In the genomic region with DNA sequence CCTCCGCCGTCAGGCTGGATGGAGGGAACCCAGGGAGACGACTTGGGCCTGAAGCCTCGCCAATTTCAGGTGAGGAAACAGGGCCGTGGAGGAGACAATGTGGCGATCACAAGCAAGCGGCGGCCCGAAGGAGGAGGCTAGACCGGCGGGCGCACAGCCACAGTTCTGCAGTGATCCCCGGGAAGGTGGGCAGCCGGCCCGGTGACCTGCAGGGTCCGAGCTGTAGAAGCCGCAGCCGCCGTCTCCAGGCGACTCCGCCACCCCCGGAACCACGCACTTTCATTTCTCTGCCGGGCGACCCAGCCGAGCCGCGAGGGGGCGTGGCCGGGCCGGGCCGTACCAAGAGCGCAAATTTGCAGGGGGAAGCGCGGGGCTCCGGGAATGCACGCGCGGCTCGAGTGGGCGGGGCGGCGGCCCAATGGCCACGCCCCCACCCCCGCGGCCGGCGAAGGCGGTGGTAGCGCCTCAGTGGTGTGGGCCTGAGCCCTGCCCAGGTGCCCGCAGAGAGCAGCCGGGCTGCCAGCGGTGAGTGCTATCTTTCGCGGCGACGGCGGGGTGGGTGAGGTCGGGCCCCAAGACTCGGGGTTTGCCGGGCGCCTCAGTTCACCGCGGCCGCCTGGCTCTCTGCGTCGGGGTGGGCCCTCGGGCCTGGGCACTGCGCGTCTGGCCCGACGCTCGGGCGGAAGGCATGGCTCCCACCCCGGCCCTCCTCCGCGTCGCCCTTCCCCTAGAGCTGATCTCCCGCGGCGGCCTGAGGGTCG, we compare ENCODE assay signal across 1 cellular context.
TF ChIP-seq lines count a peak whose summit lies in the region.

Gene POR (plus strand): TSS at position 501 of the 761 bp plus-strand sequence. CDS start 38,847 bp downstream, outside the sequence.

TF ChIP-seq in HepG2, 621 proteins besides CTCF, POLR2A, EP300 and RAD21 (continued from another document and continues in another):
- TF ChIP-seq ZFP37 (CRISPR knock-in tag; IDR thresholded peaks at IDR 0.05; ENCODE audit: borderline replicate concordance) (0 out of 2 replicates have a peak, but pooled peaks have one; percentile 83), ZBTB34 (CRISPR knock-in tag; IDR thresholded peaks at IDR 0.05) (peak; percentile 77), MED1 (CRISPR knock-in tag; IDR thresholded peaks at IDR 0.05) (peak; percentile 88), HNRNPLL (IDR thresholded peaks at IDR 0.05; ENCODE audit: low read depth, low read length, poor library complexity, severe bottlenecking) (peak; percentile 96), DRAP1 (CRISPR knock-in tag; IDR thresholded peaks at IDR 0.05) (peak; percentile 94; the same call in 1 of the 2 replicates), FOXK2 (IDR thresholded peaks at IDR 0.05) (peak; percentile 96), HMGA1 (CRISPR knock-in tag; conservative IDR thresholded peaks at IDR 0.05) (no peak), ZNF691 (CRISPR knock-in tag; IDR thresholded peaks at IDR 0.05; ENCODE audit: borderline replicate concordance, low read depth) (no peak), HDAC6 (IDR thresholded peaks at IDR 0.05; ENCODE audit: low read depth, low read length) (no peak), SCMH1 (CRISPR knock-in tag; IDR thresholded peaks at IDR 0.05; ENCODE audit: borderline replicate concordance) (no peak), SAP130 (CRISPR knock-in tag; IDR thresholded peaks at IDR 0.05; ENCODE audit: low read depth) (peak; percentile 91), ZNF441 (CRISPR knock-in tag; IDR thresholded peaks at IDR 0.05; ENCODE audit: borderline replicate concordance) (peak; percentile 85), SNAPC4 (CRISPR knock-in tag; IDR thresholded peaks at IDR 0.05) (peak; percentile 81; the same call in 1 of the 2 replicates), ZNF33B (CRISPR knock-in tag; IDR thresholded peaks at IDR 0.05) (no peak; the same call in 1 of the 2 replicates), HNF4G (IDR thresholded peaks at IDR 0.05; ENCODE audit: borderline replicate concordance, low read depth, low read length) (peak; percentile 49; the same call in 1 of the 2 replicates), HNF4G (CRISPR knock-in tag; IDR thresholded peaks at IDR 0.05; ENCODE audit: borderline replicate concordance, low read depth) (peak; percentile 80), ZNF260 (CRISPR knock-in tag; IDR thresholded peaks at IDR 0.05; ENCODE audit: borderline replicate concordance, low read depth) (no peak), NPAS2 (CRISPR knock-in tag; IDR thresholded peaks at IDR 0.05; ENCODE audit: borderline replicate concordance) (no peak), MIER3 (CRISPR knock-in tag; IDR thresholded peaks at IDR 0.05; ENCODE audit: borderline replicate concordance) (no peak; the same call in 1 of the 2 replicates), ONECUT2 (CRISPR knock-in tag; IDR thresholded peaks at IDR 0.05) (peak; percentile 12; the same call in 1 of the 2 replicates), NFYC (CRISPR knock-in tag; IDR thresholded peaks at IDR 0.05) (no peak), ZNF674 (CRISPR knock-in tag; IDR thresholded peaks at IDR 0.05; ENCODE audit: low read depth) (no peak; the same call in 1 of the 2 replicates), HINFP (CRISPR knock-in tag; IDR thresholded peaks at IDR 0.05; ENCODE audit: low read depth) (no peak), ERF (CRISPR knock-in tag; IDR thresholded peaks at IDR 0.05) (peak; percentile 91), RFX5 (IDR thresholded peaks at IDR 0.05; ENCODE audit: low read depth, low read length) (peak; percentile 56), ZKSCAN8 (CRISPR knock-in tag; IDR thresholded peaks at IDR 0.05; ENCODE audit: borderline replicate concordance) (peak; percentile 64; the same call in 1 of the 2 replicates), HOXA7 (CRISPR knock-in tag; IDR thresholded peaks at IDR 0.05) (no peak), HMG20A (CRISPR knock-in tag; IDR thresholded peaks at IDR 0.05; ENCODE audit: borderline replicate concordance) (no peak), ZNF83 (CRISPR knock-in tag; IDR thresholded peaks at IDR 0.05; ENCODE audit: borderline replicate concordance) (no peak; the same call in 1 of the 2 replicates), MEF2D (CRISPR knock-in tag; IDR thresholded peaks at IDR 0.05) (0 out of 2 replicates have a peak, but pooled peaks have one; percentile 35), ZNF124 (CRISPR knock-in tag; IDR thresholded peaks at IDR 0.05) (no peak), PHF20 (CRISPR knock-in tag; IDR thresholded peaks at IDR 0.05) (peak; percentile 40; the same call in 1 of the 2 replicates), SMAD9 (CRISPR knock-in tag; IDR thresholded peaks at IDR 0.05) (no peak; the same call in 1 of the 2 replicates), CAMTA2 (CRISPR knock-in tag; IDR thresholded peaks at IDR 0.05; ENCODE audit: borderline replicate concordance) (no peak), MYNN (CRISPR knock-in tag; IDR thresholded peaks at IDR 0.05; ENCODE audit: low read depth) (no peak), HNF4A (CRISPR knock-in tag; IDR thresholded peaks at IDR 0.05) (peak; percentile 2; the same call in 1 of the 2 replicates), KDM5B (CRISPR knock-in tag; IDR thresholded peaks at IDR 0.05; ENCODE audit: borderline replicate concordance) (peak; percentile 97)
- TF ChIP-seq, protein P1, sequence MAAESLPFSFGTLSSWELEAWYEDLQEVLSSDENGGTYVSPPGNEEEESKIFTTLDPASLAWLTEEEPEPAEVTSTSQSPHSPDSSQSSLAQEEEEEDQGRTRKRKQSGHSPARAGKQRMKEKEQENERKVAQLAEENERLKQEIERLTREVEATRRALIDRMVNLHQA (CRISPR knock-in tag; IDR thresholded peaks at IDR 0.05), result no peak
- TF ChIP-seq, protein P2, sequence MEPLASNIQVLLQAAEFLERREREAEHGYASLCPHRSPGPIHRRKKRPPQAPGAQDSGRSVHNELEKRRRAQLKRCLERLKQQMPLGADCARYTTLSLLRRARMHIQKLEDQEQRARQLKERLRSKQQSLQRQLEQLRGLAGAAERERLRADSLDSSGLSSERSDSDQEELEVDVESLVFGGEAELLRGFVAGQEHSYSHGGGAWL (CRISPR knock-in tag; IDR thresholded peaks at IDR 0.05), result no peak; the same call in 1 of the 2 replicates
- TF ChIP-seq, protein P3, sequence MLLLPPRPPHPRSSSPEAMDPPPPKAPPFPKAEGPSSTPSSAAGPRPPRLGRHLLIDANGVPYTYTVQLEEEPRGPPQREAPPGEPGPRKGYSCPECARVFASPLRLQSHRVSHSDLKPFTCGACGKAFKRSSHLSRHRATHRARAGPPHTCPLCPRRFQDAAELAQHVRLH (CRISPR knock-in tag; IDR thresholded peaks at IDR 0.05; ENCODE audit: borderline replicate concordance, low read depth), result peak; percentile 92
- TF ChIP-seq, protein P4, sequence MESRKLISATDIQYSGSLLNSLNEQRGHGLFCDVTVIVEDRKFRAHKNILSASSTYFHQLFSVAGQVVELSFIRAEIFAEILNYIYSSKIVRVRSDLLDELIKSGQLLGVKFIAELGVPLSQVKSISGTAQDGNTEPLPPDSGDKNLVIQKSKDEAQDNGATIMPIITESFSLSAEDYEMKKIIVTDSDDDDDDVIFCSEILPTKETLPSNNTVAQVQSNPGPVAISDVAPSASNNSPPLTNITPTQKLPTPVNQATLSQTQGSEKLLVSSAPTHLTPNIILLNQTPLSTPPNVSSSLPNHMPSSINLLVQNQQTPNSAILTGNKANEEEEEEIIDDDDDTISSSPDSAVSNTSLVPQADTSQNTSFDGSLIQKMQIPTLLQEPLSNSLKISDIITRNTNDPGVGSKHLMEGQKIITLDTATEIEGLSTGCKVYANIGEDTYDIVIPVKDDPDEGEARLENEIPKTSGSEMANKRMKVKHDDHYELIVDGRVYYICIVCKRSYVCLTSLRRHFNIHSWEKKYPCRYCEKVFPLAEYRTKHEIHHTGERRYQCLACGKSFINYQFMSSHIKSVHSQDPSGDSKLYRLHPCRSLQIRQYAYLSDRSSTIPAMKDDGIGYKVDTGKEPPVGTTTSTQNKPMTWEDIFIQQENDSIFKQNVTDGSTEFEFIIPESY (CRISPR knock-in tag; IDR thresholded peaks at IDR 0.05), result peak; percentile 76
- TF ChIP-seq, protein P5, sequence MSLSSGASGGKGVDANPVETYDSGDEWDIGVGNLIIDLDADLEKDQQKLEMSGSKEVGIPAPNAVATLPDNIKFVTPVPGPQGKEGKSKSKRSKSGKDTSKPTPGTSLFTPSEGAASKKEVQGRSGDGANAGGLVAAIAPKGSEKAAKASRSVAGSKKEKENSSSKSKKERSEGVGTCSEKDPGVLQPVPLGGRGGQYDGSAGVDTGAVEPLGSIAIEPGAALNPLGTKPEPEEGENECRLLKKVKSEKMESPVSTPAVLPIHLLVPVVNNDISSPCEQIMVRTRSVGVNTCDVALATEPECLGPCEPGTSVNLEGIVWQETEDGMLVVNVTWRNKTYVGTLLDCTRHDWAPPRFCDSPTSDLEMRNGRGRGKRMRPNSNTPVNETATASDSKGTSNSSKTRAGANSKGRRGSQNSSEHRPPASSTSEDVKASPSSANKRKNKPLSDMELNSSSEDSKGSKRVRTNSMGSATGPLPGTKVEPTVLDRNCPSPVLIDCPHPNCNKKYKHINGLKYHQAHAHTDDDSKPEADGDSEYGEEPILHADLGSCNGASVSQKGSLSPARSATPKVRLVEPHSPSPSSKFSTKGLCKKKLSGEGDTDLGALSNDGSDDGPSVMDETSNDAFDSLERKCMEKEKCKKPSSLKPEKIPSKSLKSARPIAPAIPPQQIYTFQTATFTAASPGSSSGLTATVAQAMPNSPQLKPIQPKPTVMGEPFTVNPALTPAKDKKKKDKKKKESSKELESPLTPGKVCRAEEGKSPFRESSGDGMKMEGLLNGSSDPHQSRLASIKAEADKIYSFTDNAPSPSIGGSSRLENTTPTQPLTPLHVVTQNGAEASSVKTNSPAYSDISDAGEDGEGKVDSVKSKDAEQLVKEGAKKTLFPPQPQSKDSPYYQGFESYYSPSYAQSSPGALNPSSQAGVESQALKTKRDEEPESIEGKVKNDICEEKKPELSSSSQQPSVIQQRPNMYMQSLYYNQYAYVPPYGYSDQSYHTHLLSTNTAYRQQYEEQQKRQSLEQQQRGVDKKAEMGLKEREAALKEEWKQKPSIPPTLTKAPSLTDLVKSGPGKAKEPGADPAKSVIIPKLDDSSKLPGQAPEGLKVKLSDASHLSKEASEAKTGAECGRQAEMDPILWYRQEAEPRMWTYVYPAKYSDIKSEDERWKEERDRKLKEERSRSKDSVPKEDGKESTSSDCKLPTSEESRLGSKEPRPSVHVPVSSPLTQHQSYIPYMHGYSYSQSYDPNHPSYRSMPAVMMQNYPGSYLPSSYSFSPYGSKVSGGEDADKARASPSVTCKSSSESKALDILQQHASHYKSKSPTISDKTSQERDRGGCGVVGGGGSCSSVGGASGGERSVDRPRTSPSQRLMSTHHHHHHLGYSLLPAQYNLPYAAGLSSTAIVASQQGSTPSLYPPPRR (CRISPR knock-in tag; IDR thresholded peaks at IDR 0.05; ENCODE audit: borderline replicate concordance), result no peak
